Comparison of ENCODE assay signal across 9 cellular contexts in genomic region chr7:98879989-98880337, GRCh38. TPM values are rescaled to one million over a fixed set of nuclear protein-coding genes. Genes with fewer than 3 reads are reported as not detected.
DNase-seq lines count a peak whose midpoint lies in the region; ATAC-seq, FAIRE-seq and TF ChIP-seq lines count a peak whose summit lies in the region.
"Had no signal": no experiment of that assay in that cellular context is flagged by ENCODE, and none has a peak within 500 bp of the region (broad histone marks: within the 10 kb centered on the region; RNA-seq: fewer than 3 reads in every experiment).

No MANE protein-coding gene starts in this region.

- 86% methylated on average over 9 of the region's 9 CpGs for WGBS in K562 (ENCODE audit: insufficient coverage, low coverage, missing lambda C conversion rate)
- 85 to 91% methylated on average over 4 to 6 of the region's 9 CpGs for WGBS in mesodermal cell (ENCODE audit: insufficient coverage in 2 of 2), 2 experiments

- peaks cover 23% of the 10 kb centered on the region for H3K4me1 Mint-ChIP-seq in stimulated activated naive CD8-positive, alpha-beta T cell treated with anti-CD3 and anti-CD28 coated beads, Interleukin-15, Interleukin-2, amounts not matched to agents 100 ng/mL and 50 ng/mL, for 24 hours (ENCODE audit: low read depth)

- H3K27ac ChIP-seq in K562 (ENCODE audit: extremely low read depth, low read depth, low read length) = no peak overlapping the region; the same call in 2 of the 3 replicates
- H3K27ac ChIP-seq in mesodermal cell (ENCODE audit: low read depth, low read length, severe bottlenecking) = no peak overlapping the region
- H3K27ac ChIP-seq in vagina = peak overlapping the region; percentile 77

- H3K79me2 ChIP-seq in K562 (ENCODE audit: control insufficient read depth, insufficient read depth, low read length) = peaks cover 35% of the 10 kb centered on the region

- H3K9me1 ChIP-seq in K562 (ENCODE audit: control insufficient read depth, insufficient read depth, low read length) = peaks cover 4% of the 10 kb centered on the region

- in situ Hi-C loops in K562 (cut with MboI) = no loop called here

- TF ChIP-seq POLR2A in K562 (conservative IDR thresholded peaks at IDR 0.05) (no peak), vagina (IDR thresholded peaks at IDR 0.05) (no peak), GM12891 (IDR thresholded peaks at IDR 0.05; ENCODE audit: low read depth, low read length) (no peak)

- H3K27me3 ChIP-seq in K562 (ENCODE audit: control insufficient read depth in 2 of 2, insufficient read depth in 2 of 2, low read length in 2 of 2) (no peaks in the 10 kb centered on the region), vagina (no peaks in the 10 kb centered on the region)

- intact Hi-C loops in K562 (cut with micrococcal nuclease) (no loop called here), vagina (cut with DNase I) (no loop called here)

- H2AFZ ChIP-seq in K562 (ENCODE audit: low read depth, low read length) = no peak overlapping the region

- peak overlapping the region; percentile 89 for H3K27ac Mint-ChIP-seq in stimulated activated naive CD8-positive, alpha-beta T cell treated with anti-CD3 and anti-CD28 coated beads, Interleukin-15, Interleukin-2, amounts not matched to agents 100 ng/mL and 50 ng/mL, for 24 hours

- ATAC-seq in stimulated activated naive CD8-positive, alpha-beta T cell treated with anti-CD3 and anti-CD28 coated beads, Interleukin-15, Interleukin-2, amounts not matched to agents 100 U/mL and 50 U/mL, for 24 hours = no peak
- no peak for ATAC-seq in K562

- no peak for TF ChIP-seq RAD21 in K562 (CRISPR knock-in tag; conservative IDR thresholded peaks at IDR 0.05 in 1 of 2, IDR thresholded peaks at IDR 0.05 in 1 of 2)

- TF ChIP-seq EP300 in K562 (IDR thresholded peaks at IDR 0.05; ENCODE audit: low read length) = no peak

- CTCF ChIA-PET in K562 (lab: Yijun Ruan, JAX; ENCODE audit: low intra/inter-chr PET ratio) = no interaction called here

- DNase-seq in stimulated activated naive CD8-positive, alpha-beta T cell treated with anti-CD3 and anti-CD28 coated beads, Interleukin-15, Interleukin-2, amounts not matched to agents 100 U/mL and 50 U/mL, for 24 hours = no peak
- DNase-seq in K562 (ENCODE audit: extremely low read depth in 1 of 4, low spot score in 3 of 4) (no peak), vagina (ENCODE audit: extremely low spot score in 2 of 2) (no peak), GM12891 (ENCODE audit: insufficient read length, low spot score) (no peak), epidermal melanocyte (ENCODE audit: insufficient read length, low spot score) (no peak), NCI-H510A treated with DMSO at 0.1 percent for 48 hours (lab: John Stamatoyannopoulos, UW) (no peak)
- DNase-seq: GDM1 had no signal

- H3K4me2 ChIP-seq in K562 (ENCODE audit: insufficient read depth, low read length) = peak overlapping the region; percentile 88

- no peak for FAIRE-seq in K562 (lab: Jason Lieb, UNC)
- FAIRE-seq in GM12891 (lab: Jason Lieb, UNC) = no peak

- H3K4me3 Mint-ChIP-seq in stimulated activated naive CD8-positive, alpha-beta T cell treated with anti-CD3 and anti-CD28 coated beads, Interleukin-15, Interleukin-2, amounts not matched to agents 100 ng/mL and 50 ng/mL, for 24 hours = peak overlapping the region; percentile 90

- H3K9me3 Mint-ChIP-seq in stimulated activated naive CD8-positive, alpha-beta T cell treated with anti-CD3 and anti-CD28 coated beads, Interleukin-15, Interleukin-2, amounts not matched to agents 100 ng/mL and 50 ng/mL, for 24 hours = no peaks in the 10 kb centered on the region

- peaks cover 3 to 32% of the 10 kb centered on the region in 2 experiments; a peak in 4 of 5 replicates for H3K4me1 ChIP-seq in K562 (replicated peaks in 1 of 2; ENCODE audit: control insufficient read depth in 2 of 2, insufficient read depth in 2 of 2, low read length in 2 of 2)
- peaks cover 6% of the 10 kb centered on the region for H3K4me1 ChIP-seq in mesodermal cell (ENCODE audit: control insufficient read depth, insufficient read depth, low read length, poor library complexity, severe bottlenecking)
- H3K4me1 ChIP-seq in vagina = peaks cover 18% of the 10 kb centered on the region

- H4K20me1 ChIP-seq in K562 (replicated peaks; ENCODE audit: control insufficient read depth, insufficient read depth, low read length) = peaks cover 10% of the 10 kb centered on the region; the same call in 1 of the 2 replicates

- H3K9ac ChIP-seq in K562 (ENCODE audit: insufficient read depth in 1 of 2, low read depth in 2 of 2, low read length in 2 of 2) = peak overlapping the region; percentile 97 to 100; a peak in 3 of 4 replicates

- H3K4me3 ChIP-seq in K562 (peak overlapping the region; percentile 85), mesodermal cell (ENCODE audit: extremely low read depth, insufficient read depth, low read length, poor library complexity, severe bottlenecking) (peak overlapping the region; percentile 82), vagina (peak overlapping the region in 1 of 2 donors; percentile 93)

- H3K36me3 Mint-ChIP-seq in stimulated activated naive CD8-positive, alpha-beta T cell treated with anti-CD3 and anti-CD28 coated beads, Interleukin-15, Interleukin-2, amounts not matched to agents 100 ng/mL and 50 ng/mL, for 24 hours (ENCODE audit: low read depth) = peaks cover 38% of the 10 kb centered on the region

- no TSS peak for BruUV-seq in K562 (replicated peaks; lab: Mats Ljungman, UMichigan)

- POLR2A ChIA-PET in K562 (lab: Yijun Ruan, JAX) = interaction anchor here (0.6 to 1.0 kb wide), 3 partner anchors 11 to 814 kb away, joined by 3 read pairs; no protein-coding TSS in a partner anchor

- H3K36me3 ChIP-seq in K562 (ENCODE audit: control insufficient read depth, insufficient read depth, low read length) = peaks cover 48% of the 10 kb centered on the region
- H3K36me3 ChIP-seq in mesodermal cell (ENCODE audit: control insufficient read depth, insufficient read depth, low read length) = peaks cover 45% of the 10 kb centered on the region
- H3K36me3 ChIP-seq in vagina = peaks cover 0 to 25% of the 10 kb centered on the region in 2 donors

- H3K9me3 ChIP-seq in K562 (replicated peaks; ENCODE audit: control insufficient read depth, insufficient read depth, low read depth, low read length) (no peaks in the 10 kb centered on the region), mesodermal cell (ENCODE audit: control insufficient read depth, low read length) (no peaks in the 10 kb centered on the region), vagina (no peaks in the 10 kb centered on the region)

- TF ChIP-seq CTCF in K562 (IDR thresholded peaks at IDR 0.05 in 2 of 3, conservative IDR thresholded peaks at IDR 0.05 in 1 of 3; ENCODE audit: insufficient read depth in 2 of 3, low read depth in 1 of 3, low read length in 3 of 3) (no peak), vagina (IDR thresholded peaks at IDR 0.05) (no peak)

- H3K27me3 Mint-ChIP-seq in stimulated activated naive CD8-positive, alpha-beta T cell treated with anti-CD3 and anti-CD28 coated beads, Interleukin-15, Interleukin-2, amounts not matched to agents 100 ng/mL and 50 ng/mL, for 24 hours = peaks cover 5% of the 10 kb centered on the region

TF ChIP-seq in GM12891, 5 proteins besides CTCF, POLR2A, EP300 and RAD21 (continues in another document):
- TF ChIP-seq SPI1 (IDR thresholded peaks at IDR 0.05; ENCODE audit: low read depth, low read length) = no peak
- TF ChIP-seq POLR2AphosphoS5 (IDR thresholded peaks at IDR 0.05; ENCODE audit: low read depth, low read length) = no peak

RNA-seq across cellular contexts. Expression of gene TRRAP, which starts 1.6 kb away (rescaled TPM):
- 155 and 182 TPM in 2 replicates for total RNA-seq in K562 (2011; cell fraction: chromatin; rRNA removed; ENCODE audit: low replicate concordance)
- total RNA-seq in K562 (2011; cell fraction: nucleolus; rRNA removed) = 95.1 and 104 TPM in 2 replicates
- total RNA-seq in K562 (2011; cell fraction: nucleoplasm; rRNA removed) = 88.9 and 95.6 TPM in 2 replicates
- total RNA-seq in K562 (2014; rRNA removed) (14.9 and 17.4 TPM in 2 replicates), K562 (2014; rRNA removed; fragmentation: Illumina TruSeq; extraction: Trizol) (5.8 and 6.6 TPM in 2 replicates), K562 (2015; rRNA removed; fragmentation: Illumina TruSeq; extraction: Trizol) (8.4 and 9.7 TPM in 2 replicates), K562 (2021) (44.2 and 47.2 TPM in 2 replicates), vagina (39.3 TPM)
- polyA plus RNA-seq in K562 (2011; rRNA removed) (9.7 and 12.2 TPM in 2 replicates), K562 (2014; fragmentation: Illumina TruSeq; extraction: Trizol) (29.1 and 29.7 TPM in 2 replicates), K562 (2014; fragmentation: Nextera tagmentation; extraction: Ambion mirVana) (1 to 10 TPM; 1.3 to 1.5 TPM), K562 (2014; rRNA removed) (19.4 and 19.5 TPM in 2 replicates)
- 12.8 and 18.1 TPM in 2 replicates for polyA plus RNA-seq in K562 (2011; cell fraction: cytosol; rRNA removed)
- polyA plus RNA-seq in K562 (2011; cell fraction: nucleus; rRNA removed) = 38.5 and 65.8 TPM in 2 replicates
- 25.6 and 27.6 TPM in 2 replicates for polyA plus RNA-seq in K562 (2012)
- polyA minus RNA-seq in K562 (2011; rRNA and poly(A)+ RNA removed) = 31.1 and 34.7 TPM in 2 replicates
- 35.7 and 44.2 TPM in 2 replicates for polyA minus RNA-seq in K562 (2011; cell fraction: cytosol; rRNA and poly(A)+ RNA removed)
- 48.2 and 50.0 TPM in 2 replicates for polyA minus RNA-seq in K562 (2011; cell fraction: nucleus; rRNA and poly(A)+ RNA removed)
- 27.2 TPM for polyA plus RNA-seq in mesodermal cell (2013, experiment 1 of 2)
- polyA plus RNA-seq in mesodermal cell (2013, experiment 2 of 2) = 21.7 TPM
- 11.9 TPM for polyA plus RNA-seq in GM12891 (2012; ENCODE audit: low read depth, missing spikeins)

RNA-seq across cellular contexts. Expression of gene TMEM130, which starts 10.1 kb away (rescaled TPM):
- not detected in 2 replicates for total RNA-seq in K562 (2011; cell fraction: chromatin; rRNA removed; ENCODE audit: low replicate concordance)
- total RNA-seq in K562 (2011; cell fraction: nucleolus; rRNA removed) = not detected in 2 replicates
- not detected in 2 replicates for total RNA-seq in K562 (2011; cell fraction: nucleoplasm; rRNA removed)
- not detected in 2 replicates for total RNA-seq in K562 (2014; rRNA removed)
- total RNA-seq in K562 (2014; rRNA removed; fragmentation: Illumina TruSeq; extraction: Trizol) = not detected in 2 replicates
- not detected in 2 replicates for total RNA-seq in K562 (2015; rRNA removed; fragmentation: Illumina TruSeq; extraction: Trizol)
- total RNA-seq in K562 (2021) = 0.07 TPM in 1 of 2 replicates, not detected in the other
- not detected in 2 replicates for polyA plus RNA-seq in K562 (2011; rRNA removed)
- polyA plus RNA-seq in K562 (2011; cell fraction: cytosol; rRNA removed) = 0.01 TPM in 1 of 2 replicates, not detected in the other
- not detected in 2 replicates for polyA plus RNA-seq in K562 (2011; cell fraction: nucleus; rRNA removed)
- 0.03 and 0.15 TPM in 2 replicates for polyA plus RNA-seq in K562 (2012)
- polyA plus RNA-seq in K562 (2014; fragmentation: Illumina TruSeq; extraction: Trizol) = not detected in 2 replicates
- not detected for polyA plus RNA-seq in K562 (2014; fragmentation: Nextera tagmentation; extraction: Ambion mirVana)
- polyA plus RNA-seq in K562 (2014; rRNA removed) = not detected in 2 replicates
- not detected in 2 replicates for polyA minus RNA-seq in K562 (2011; rRNA and poly(A)+ RNA removed)
- polyA minus RNA-seq in K562 (2011; cell fraction: cytosol; rRNA and poly(A)+ RNA removed) = not detected in 2 replicates
- not detected in 2 replicates for polyA minus RNA-seq in K562 (2011; cell fraction: nucleus; rRNA and poly(A)+ RNA removed)
- 1.7 TPM for polyA plus RNA-seq in mesodermal cell (2013, experiment 1 of 2)
- polyA plus RNA-seq in mesodermal cell (2013, experiment 2 of 2) = 1.0 TPM
- 3.7 TPM for total RNA-seq in vagina
- polyA plus RNA-seq in GM12891 (2012; ENCODE audit: low read depth, missing spikeins) = not detected
